14 cellular contexts compared by ENCODE assay signal in the genomic region with DNA sequence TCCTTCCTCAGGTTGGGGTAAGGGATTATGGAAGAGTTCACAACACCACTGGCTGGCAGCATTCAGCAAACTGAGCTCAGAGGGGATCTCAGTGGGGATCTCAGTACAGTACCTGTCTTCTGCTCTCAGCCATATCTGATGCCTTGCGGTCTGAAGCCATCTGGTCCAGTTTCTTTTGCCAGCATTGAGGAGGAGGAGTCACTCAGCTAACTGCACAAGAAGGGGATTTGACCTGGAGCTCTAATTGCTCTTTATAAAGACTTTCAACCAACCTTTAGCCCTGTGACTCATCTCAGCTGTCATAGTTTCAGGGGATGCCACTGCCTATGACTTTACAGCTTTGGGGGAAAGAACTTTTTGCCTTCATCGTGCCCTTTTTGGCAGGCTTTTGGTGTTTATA. TPM values are rescaled to one million over a fixed set of nuclear protein-coding genes. Genes with fewer than 3 reads are reported as not detected.
DNase-seq lines count a peak whose midpoint lies in the region; ATAC-seq, FAIRE-seq and TF ChIP-seq lines count a peak whose summit lies in the region.
"Had no signal": no experiment of that assay in that cellular context is flagged by ENCODE, and none has a peak within 500 bp of the region (broad histone marks: within the 10 kb centered on the region; RNA-seq: fewer than 3 reads in every experiment).

No MANE protein-coding gene starts in this region.

- H3K9me3 Mint-ChIP-seq in activated CD8-positive, alpha-beta T cell treated with anti-CD3 and anti-CD28 coated beads for 36 hours, result no peaks in the 10 kb centered on the region
- H3K9me3 Mint-ChIP-seq in activated CD8-positive, alpha-beta T cell treated with anti-CD3 and anti-CD28 coated beads, Interleukin-2, amount 10 ng/mL, durations not matched to agents 7 days and 5 days (ENCODE audit: insufficient read depth), result no peaks in the 10 kb centered on the region

- POLR2A ChIA-PET in activated CD8-positive, alpha-beta T cell treated with anti-CD3 and anti-CD28 coated beads for 36 hours (lab: Charles Lee), result no interaction called here
- POLR2A ChIA-PET in activated CD8-positive, alpha-beta T cell treated with anti-CD3 and anti-CD28 coated beads, Interleukin-2, amount 10 ng/mL, durations not matched to agents 7 days and 5 days (lab: Charles Lee), result no interaction called here

- ATAC-seq in activated CD8-positive, alpha-beta T cell treated with anti-CD3 and anti-CD28 coated beads for 36 hours, result peak; percentile 51
- ATAC-seq in activated CD8-positive, alpha-beta T cell treated with anti-CD3 and anti-CD28 coated beads, Interleukin-2, amount 10 ng/mL, durations not matched to agents 7 days and 5 days, result no peak

- H2BK5ac ChIP-seq in neuronal stem cell (ENCODE audit: low read length), result no peak overlapping the region

- H2BK120ac ChIP-seq in neuronal stem cell (ENCODE audit: low read depth, low read length), result no peak overlapping the region

- no peak overlapping the region for H3K4me3 Mint-ChIP-seq in activated CD8-positive, alpha-beta T cell treated with anti-CD3 and anti-CD28 coated beads for 36 hours
- no peak overlapping the region for H3K4me3 Mint-ChIP-seq in activated CD8-positive, alpha-beta T cell treated with anti-CD3 and anti-CD28 coated beads, Interleukin-2, amount 10 ng/mL, durations not matched to agents 7 days and 5 days

- peak; percentile 82 for FAIRE-seq in bronchial epithelial cell (lab: Jason Lieb, UNC)
- FAIRE-seq in small intestine (lab: Jason Lieb, UNC), result no peak

- H2AK5ac ChIP-seq in neuronal stem cell (ENCODE audit: low read depth, low read length), result no peak overlapping the region

- no peaks in the 10 kb centered on the region for H3K79me1 ChIP-seq in neuronal stem cell (ENCODE audit: low read depth, low read length)

- intact Hi-C loops in activated CD8-positive, alpha-beta T cell treated with anti-CD3 and anti-CD28 coated beads for 36 hours (cut with micrococcal nuclease), result no loop called here
- intact Hi-C loops in posterior cingulate gyrus (cut with DNase I), result no loop called here

- peaks cover 2% of the 10 kb centered on the region for H3K4me1 Mint-ChIP-seq in activated CD8-positive, alpha-beta T cell treated with anti-CD3 and anti-CD28 coated beads for 36 hours (ENCODE audit: low read depth)
- no peaks in the 10 kb centered on the region for H3K4me1 Mint-ChIP-seq in activated CD8-positive, alpha-beta T cell treated with anti-CD3 and anti-CD28 coated beads, Interleukin-2, amount 10 ng/mL, durations not matched to agents 7 days and 5 days (ENCODE audit: low read depth)

- no peak overlapping the region for H4K91ac ChIP-seq in neuronal stem cell (ENCODE audit: low read depth, low read length, poor library complexity)

- H3K27ac ChIP-seq in small intestine (ENCODE audit: low read depth in 1 of 2, low read length in 1 of 2) (no peak overlapping the region), coronary artery (no peak overlapping the region), neuronal stem cell (replicated peaks; ENCODE audit: low read length) (no peak overlapping the region)
- H3K27ac ChIP-seq: BLaER1 treated with 17β-estradiol and CSF1 and Interleukin-3, amounts not matched to agents 10 nM and 100 nM had no signal

- H3K4me2 ChIP-seq in neuronal stem cell (ENCODE audit: insufficient read depth, low read length, poor library complexity, severe bottlenecking), result no peak overlapping the region
- H3K4me2 ChIP-seq: BLaER1 treated with 17β-estradiol and CSF1 and Interleukin-3, amounts not matched to agents 10 nM and 100 nM had no signal

- no peak overlapping the region for H3K9ac ChIP-seq in neuronal stem cell (ENCODE audit: low read depth, low read length, poor library complexity)
- H3K9ac ChIP-seq: BLaER1 treated with 17β-estradiol and CSF1 and Interleukin-3, amounts not matched to agents 10 nM and 100 nM had no signal

- no peak overlapping the region for H3K27ac Mint-ChIP-seq in activated CD8-positive, alpha-beta T cell treated with anti-CD3 and anti-CD28 coated beads for 36 hours
- no peak overlapping the region for H3K27ac Mint-ChIP-seq in activated CD8-positive, alpha-beta T cell treated with anti-CD3 and anti-CD28 coated beads, Interleukin-2, amount 10 ng/mL, durations not matched to agents 7 days and 5 days

- no peak overlapping the region for H3K4me3 ChIP-seq in bronchial epithelial cell (ENCODE audit: low read depth, low read length)
- no peak overlapping the region for H3K4me3 ChIP-seq in small intestine (ENCODE audit: low read depth in 1 of 2, low read length in 2 of 2)
- H3K4me3 ChIP-seq in coronary artery, result no peak overlapping the region
- no peak overlapping the region for H3K4me3 ChIP-seq in neuronal stem cell (ENCODE audit: low read length in 2 of 2)
- H3K4me3 ChIP-seq: BLaER1 treated with 17β-estradiol and CSF1 and Interleukin-3, amounts not matched to agents 10 nM and 100 nM had no signal

- H3K4me1 ChIP-seq in small intestine (ENCODE audit: control insufficient read depth in 2 of 2, insufficient read depth in 1 of 2, low read depth in 1 of 2, low read length in 1 of 2) (no peaks in the 10 kb centered on the region), neuronal stem cell (ENCODE audit: control insufficient read depth in 2 of 2, insufficient read depth in 1 of 2, low read depth in 1 of 2, low read length in 2 of 2) (no peaks in the 10 kb centered on the region)
- H3K4me1 ChIP-seq: BLaER1 treated with 17β-estradiol and CSF1 and Interleukin-3, amounts not matched to agents 10 nM and 100 nM had no signal

- no peak overlapping the region for H3K18ac ChIP-seq in neuronal stem cell (ENCODE audit: low read length)

- no peak for DNase-seq in activated CD8-positive, alpha-beta T cell treated with anti-CD3 and anti-CD28 coated beads for 36 hours
- DNase-seq in activated CD8-positive, alpha-beta T cell treated with anti-CD3 and anti-CD28 coated beads, Interleukin-2, amount 10 ng/mL, durations not matched to agents 7 days and 5 days, result no peak
- peak; percentile 34 for DNase-seq in NCI-H446 treated with DMSO at 0.1 percent for 48 hours (lab: John Stamatoyannopoulos, UW)
- DNase-seq in bronchial epithelial cell (ENCODE audit: low read depth), result no peak
- DNase-seq in small intestine, result peak; percentile 17
- DNase-seq in posterior cingulate gyrus, result no peak
- no peak for DNase-seq in coronary artery (ENCODE audit: low spot score)
- DNase-seq in neuronal stem cell (ENCODE audit: low spot score), result no peak
- DNase-seq: 8988T; HCEC 1CT; NCI-H510A; NK-92 treated with Interleukin-12 subunit alpha and Interleukin-12 subunit beta, amount 100 ng/mL, for 24 hours; OCI-M1 had no signal

- no peak overlapping the region for H3K23ac ChIP-seq in neuronal stem cell (ENCODE audit: low read depth, low read length, poor library complexity)

- no peaks in the 10 kb centered on the region for H3K36me3 ChIP-seq in bronchial epithelial cell (ENCODE audit: control insufficient read depth, insufficient read depth, low read length)
- H3K36me3 ChIP-seq in small intestine (ENCODE audit: control insufficient read depth in 2 of 2, insufficient read depth in 2 of 2, low read length in 2 of 2), result no peaks in the 10 kb centered on the region
- H3K36me3 ChIP-seq in neuronal stem cell (replicated peaks in 1 of 2; ENCODE audit: control insufficient read depth in 2 of 2, insufficient read depth in 2 of 2, low read length in 2 of 2), result no peaks in the 10 kb centered on the region
- H3K36me3 ChIP-seq: BLaER1 treated with 17β-estradiol and CSF1 and Interleukin-3, amounts not matched to agents 10 nM and 100 nM had no signal

- no peak for TF ChIP-seq CTCF in activated CD8-positive, alpha-beta T cell treated with anti-CD3 and anti-CD28 coated beads for 36 hours (IDR thresholded peaks at IDR 0.05)
- no peak for TF ChIP-seq CTCF in bronchial epithelial cell (IDR thresholded peaks at IDR 0.05; ENCODE audit: insufficient read depth, low read length, severe bottlenecking)
- no peak for TF ChIP-seq CTCF in coronary artery (IDR thresholded peaks at IDR 0.05)

- peaks cover 11% of the 10 kb centered on the region for H3K27me3 Mint-ChIP-seq in activated CD8-positive, alpha-beta T cell treated with anti-CD3 and anti-CD28 coated beads for 36 hours
- H3K27me3 Mint-ChIP-seq in activated CD8-positive, alpha-beta T cell treated with anti-CD3 and anti-CD28 coated beads, Interleukin-2, amount 10 ng/mL, durations not matched to agents 7 days and 5 days (ENCODE audit: low read depth), result peaks cover 20% of the 10 kb centered on the region

- no peak overlapping the region for H2BK15ac ChIP-seq in neuronal stem cell (ENCODE audit: low read length)

- WGBS in small intestine, 3 donors, result 28 to 62% (median 52%) methylated on average over 2 of the region's 2 CpGs
- no CpG with 5 or more reads among the region's 2 CpGs for WGBS in neuronal stem cell (ENCODE audit: extremely low coverage in 2 of 2, insufficient read length in 2 of 2, insufficient replicate concordance in 1 of 2), 2 donors

- H3K9me3 ChIP-seq in small intestine (ENCODE audit: control insufficient read depth, low read depth) (no peaks in the 10 kb centered on the region), neuronal stem cell (replicated peaks in 1 of 2; ENCODE audit: control insufficient read depth in 2 of 2, insufficient read depth in 1 of 2, low read depth in 1 of 2, low read length in 2 of 2) (no peaks in the 10 kb centered on the region)

- no peak overlapping the region for H4K8ac ChIP-seq in neuronal stem cell (ENCODE audit: low read depth, low read length)

- H3K4ac ChIP-seq in neuronal stem cell (ENCODE audit: low read length), result no peak overlapping the region

- H2BK12ac ChIP-seq in neuronal stem cell (ENCODE audit: low read length), result no peak overlapping the region

- H2AFZ ChIP-seq in neuronal stem cell (ENCODE audit: low read length), result no peak overlapping the region

- CTCF ChIA-PET in activated CD8-positive, alpha-beta T cell treated with anti-CD3 and anti-CD28 coated beads for 36 hours (lab: Charles Lee), result no interaction called here
- CTCF ChIA-PET in activated CD8-positive, alpha-beta T cell treated with anti-CD3 and anti-CD28 coated beads, Interleukin-2, amount 10 ng/mL, durations not matched to agents 7 days and 5 days (lab: Charles Lee), result no interaction called here

- H3K14ac ChIP-seq in neuronal stem cell (ENCODE audit: low read length), result no peak overlapping the region

- H3K36me3 Mint-ChIP-seq in activated CD8-positive, alpha-beta T cell treated with anti-CD3 and anti-CD28 coated beads for 36 hours (ENCODE audit: low read depth), result no peaks in the 10 kb centered on the region
- H3K36me3 Mint-ChIP-seq in activated CD8-positive, alpha-beta T cell treated with anti-CD3 and anti-CD28 coated beads, Interleukin-2, amount 10 ng/mL, durations not matched to agents 7 days and 5 days (ENCODE audit: low read depth), result no peaks in the 10 kb centered on the region

- H3K27me3 ChIP-seq in bronchial epithelial cell (ENCODE audit: control insufficient read depth, insufficient read depth, low read length), result no peaks in the 10 kb centered on the region
- peaks cover 0 to 5% of the 10 kb centered on the region in 2 donors for H3K27me3 ChIP-seq in small intestine (ENCODE audit: control insufficient read depth in 2 of 2, insufficient read depth in 2 of 2, low read length in 2 of 2)
- H3K27me3 ChIP-seq in neuronal stem cell (ENCODE audit: control insufficient read depth in 3 of 3, insufficient read depth in 3 of 3, low read depth in 1 of 3, low read length in 3 of 3), result no peaks in the 10 kb centered on the region
- H3K27me3 ChIP-seq: BLaER1 treated with 17β-estradiol and CSF1 and Interleukin-3, amounts not matched to agents 10 nM and 100 nM had no signal

RNA-seq across cellular contexts. Expression of gene JKAMP, which starts 44.9 kb away (rescaled TPM):
- total RNA-seq in activated CD8-positive, alpha-beta T cell treated with anti-CD3 and anti-CD28 coated beads for 36 hours, result 10 to 100 TPM; 15.3 to 16.0 TPM
- total RNA-seq in activated CD8-positive, alpha-beta T cell treated with anti-CD3 and anti-CD28 coated beads, Interleukin-2, amount 10 ng/mL, durations not matched to agents 7 days and 5 days, result 10 to 100 TPM; 24.4 to 28.6 TPM
- total RNA-seq in bronchial epithelial cell, result 35.3 and 40.5 TPM in 2 replicates
- 10 to 100 TPM; 12.7 to 29.2 (median 16.2) TPM for polyA plus RNA-seq in small intestine
- 77.2 TPM for polyA plus RNA-seq in neuronal stem cell (2013, experiment 1 of 2)
- 79.3 TPM for polyA plus RNA-seq in neuronal stem cell (2013, experiment 2 of 2)

RNA-seq across cellular contexts. Expression of gene L3HYPDH, which starts 45.0 kb away (rescaled TPM):
- 10 to 100 TPM; 12.3 to 14.6 TPM for total RNA-seq in activated CD8-positive, alpha-beta T cell treated with anti-CD3 and anti-CD28 coated beads for 36 hours
- total RNA-seq in activated CD8-positive, alpha-beta T cell treated with anti-CD3 and anti-CD28 coated beads, Interleukin-2, amount 10 ng/mL, durations not matched to agents 7 days and 5 days, result 10 to 100 TPM; 17.6 to 17.7 TPM
- 12.2 and 17.1 TPM in 2 replicates for total RNA-seq in bronchial epithelial cell
- 10 to 100 TPM in 1 of 3 donors, 1 to 10 TPM in 2; 7.5 to 21.2 (median 9.5) TPM for polyA plus RNA-seq in small intestine
- 7.4 TPM for polyA plus RNA-seq in neuronal stem cell (2013, experiment 1 of 2)
- polyA plus RNA-seq in neuronal stem cell (2013, experiment 2 of 2), result 6.7 TPM

RNA-seq across cellular contexts. Expression of gene CCDC175, which starts 47.4 kb away (rescaled TPM):
- total RNA-seq in activated CD8-positive, alpha-beta T cell treated with anti-CD3 and anti-CD28 coated beads for 36 hours, result not detected
- total RNA-seq in activated CD8-positive, alpha-beta T cell treated with anti-CD3 and anti-CD28 coated beads, Interleukin-2, amount 10 ng/mL, durations not matched to agents 7 days and 5 days, result not detected
- total RNA-seq in bronchial epithelial cell, result not detected in 2 replicates
- not detected for polyA plus RNA-seq in small intestine
- 0.81 TPM for polyA plus RNA-seq in neuronal stem cell (2013, experiment 1 of 2)
- polyA plus RNA-seq in neuronal stem cell (2013, experiment 2 of 2), result 0.43 TPM

Comparison
In these comparisons a context has a peak if more than half of its experiments do, and no peak if none do; other contexts are left out.
1. DNase-seq: peak in NCI-H446 treated with DMSO at 0.1 percent for 48 hours (single experiment) and small intestine (single experiment); none in activated CD8-positive, alpha-beta T cell treated with anti-CD3 and anti-CD28 coated beads for 36 hours (single experiment), activated CD8-positive, alpha-beta T cell treated with anti-CD3 and anti-CD28 coated beads, Interleukin-2, amount 10 ng/mL, durations not matched to agents 7 days and 5 days (single experiment), bronchial epithelial cell (single experiment), posterior cingulate gyrus (0 of 10), coronary artery (single experiment) and neuronal stem cell (single experiment).